25 cellular contexts compared by ENCODE assay signal in the genomic region with DNA sequence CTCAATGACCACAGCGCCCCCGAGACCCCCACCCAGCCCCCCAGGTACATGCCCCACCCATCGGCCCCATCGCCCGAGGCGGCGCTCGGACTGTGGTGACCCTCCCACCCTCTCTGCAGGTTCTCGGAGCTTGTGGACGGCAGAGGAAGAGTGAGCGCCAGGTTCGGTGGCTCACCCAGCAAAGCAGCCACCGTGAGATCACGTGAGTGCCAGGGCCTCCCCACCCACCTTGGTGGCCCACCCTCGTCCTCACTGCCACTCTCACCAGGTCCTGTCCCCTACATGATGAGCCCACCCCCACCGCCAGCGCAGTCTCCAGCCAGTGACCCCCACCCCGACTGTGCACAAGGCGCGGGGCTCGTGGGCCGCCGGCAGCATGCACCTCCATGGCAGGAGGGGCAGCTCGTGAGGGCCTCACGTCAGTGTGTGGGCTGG.
"Had no signal": no experiment of that assay in that cellular context is flagged by ENCODE, and none has a peak within 500 bp of the region (broad histone marks: within the 10 kb centered on the region; RNA-seq: fewer than 3 reads in every experiment).

No MANE protein-coding gene starts in this region.

- H3K9me3 ChIP-seq: colonic mucosa, esophagus squamous epithelium, neutrophil, right lobe of liver, stomach, tibial artery, upper lobe of left lung had no signal

- H3K4me1 ChIP-seq: colonic mucosa, esophagus squamous epithelium, parathyroid adenoma, right lobe of liver, stomach, tibial artery, upper lobe of left lung had no signal

- H3K9me3 Mint-ChIP-seq: immature natural killer cell; memory B cell; natural killer cell treated with Interleukin-12 subunit alpha and Interleukin-12 subunit beta and Interleukin-15 and Interleukin-18, amount 100 ng/mL, for 72 hours; neural crest cell; stimulated activated naive B cell treated with anti-CD40 and anti-IgM and Interleukin-4, amounts not matched to agents 10 μg/mL and 1 μg/mL and 100 μg/mL, for 72 hours had no signal

- H3K27ac ChIP-seq: colonic mucosa, esophagus squamous epithelium, neutrophil, parathyroid adenoma, right lobe of liver, stomach, tibial artery, upper lobe of left lung had no signal

- H3K36me3 ChIP-seq: colonic mucosa had no signal

- H3K9ac ChIP-seq: parathyroid adenoma had no signal

- FAIRE-seq: endothelial cell of umbilical vein, keratinocyte, small intestine, urothelium cell line had no signal

- H3K27me3 Mint-ChIP-seq: memory B cell; natural killer cell treated with Interleukin-12 subunit alpha and Interleukin-12 subunit beta and Interleukin-15 and Interleukin-18, amount 100 ng/mL, for 72 hours; stimulated activated naive B cell treated with anti-CD40 and anti-IgM and Interleukin-4, amounts not matched to agents 10 μg/mL and 1 μg/mL and 100 μg/mL, for 72 hours had no signal

- H3K4me1 Mint-ChIP-seq: immature natural killer cell, memory B cell, neural crest cell had no signal

- H3K27me3 ChIP-seq: colonic mucosa, esophagus squamous epithelium, neutrophil, right lobe of liver, stomach, tibial artery, upper lobe of left lung had no signal

- H3K27ac Mint-ChIP-seq: immature natural killer cell; memory B cell; natural killer cell treated with Interleukin-12 subunit alpha and Interleukin-12 subunit beta and Interleukin-15 and Interleukin-18, amount 100 ng/mL, for 72 hours had no signal

- H3K36me3 Mint-ChIP-seq: natural killer cell treated with Interleukin-12 subunit alpha and Interleukin-12 subunit beta and Interleukin-15 and Interleukin-18, amount 100 ng/mL, for 72 hours had no signal

- H3K4me3 ChIP-seq: colonic mucosa, esophagus squamous epithelium, lung, right lobe of liver, stomach, tibial artery, upper lobe of left lung had no signal

- DNase-seq: colonic mucosa; dermis blood vessel endothelial cell; effector memory CD4-positive, alpha-beta T cell; esophagus squamous epithelium; foreskin melanocyte; hypothalamus; immature natural killer cell; right lobe of liver; small intestine; stimulated activated CD4-positive, alpha-beta T cell treated with anti-CD3 and anti-CD28 coated beads, Interleukin-15, amount 100 ng/mL, for 24 hours; stimulated activated CD4-positive, alpha-beta T cell treated with anti-CD3 and anti-CD28 coated beads, Interleukin-2, amount 100 ng/mL, for 48 hours; stimulated activated naive B cell treated with anti-CD40 and anti-IgM and Interleukin-4, amounts not matched to agents 10 μg/mL and 1 μg/mL and 100 μg/mL, for 72 hours; stomach; tibial artery had no signal

- H3K4me3 Mint-ChIP-seq: immature natural killer cell; memory B cell; natural killer cell treated with Interleukin-12 subunit alpha and Interleukin-12 subunit beta and Interleukin-15 and Interleukin-18, amount 100 ng/mL, for 72 hours; neural crest cell; stimulated activated naive B cell treated with anti-CD40 and anti-IgM and Interleukin-4, amounts not matched to agents 10 μg/mL and 1 μg/mL and 100 μg/mL, for 72 hours had no signal

- ATAC-seq: left lobe of liver; natural killer cell treated with Interleukin-12 subunit alpha and Interleukin-12 subunit beta and Interleukin-15 and Interleukin-18, amount 100 ng/mL, for 72 hours; right lobe of liver; stimulated activated naive B cell treated with anti-CD40 and anti-IgM and Interleukin-4, amounts not matched to agents 10 μg/mL and 1 μg/mL and 100 μg/mL, for 72 hours had no signal
